ENCODE assay signal across 14 cellular contexts in the genomic region with DNA sequence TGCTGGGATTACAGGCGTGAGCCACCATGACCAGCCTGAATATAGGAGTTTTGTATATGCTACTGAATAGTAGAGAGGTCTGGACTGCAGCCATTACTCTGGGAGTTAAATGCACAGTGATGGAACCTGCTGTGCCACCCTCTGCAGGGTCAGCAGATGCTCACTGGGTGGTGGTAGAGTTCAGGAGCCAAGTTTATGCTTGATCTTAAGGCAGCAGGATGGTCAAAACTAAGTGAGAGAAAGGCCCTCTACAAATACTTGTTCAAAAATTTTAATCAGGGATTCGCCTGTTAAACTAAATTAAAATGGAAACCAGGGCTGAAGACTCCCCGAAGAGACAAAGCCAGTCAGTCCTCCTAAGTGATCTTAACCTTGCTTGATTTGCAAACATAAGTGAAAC. TPM values are rescaled to one million over a fixed set of nuclear protein-coding genes. Genes with fewer than 3 reads are reported as not detected.
DNase-seq lines count a peak whose midpoint lies in the region; ATAC-seq and TF ChIP-seq lines count a peak whose summit lies in the region.
"Had no signal": no experiment of that assay in that cellular context is flagged by ENCODE, and none has a peak within 500 bp of the region (broad histone marks: within the 10 kb centered on the region; RNA-seq: fewer than 3 reads in every experiment).

No MANE protein-coding gene starts in this region.

- H3K36me3 ChIP-seq in HEK293 (ENCODE audit: control insufficient read depth in 2 of 2, insufficient read depth in 1 of 2, low read length in 2 of 2), result no peaks in the 10 kb centered on the region
- H3K36me3 ChIP-seq: ovary, Peyer's patch, spleen had no signal

- POLR2A ChIA-PET in HEK293 (lab: Yijun Ruan, JAX), result no interaction called here

- no peak for ATAC-seq in activated CD8-positive, alpha-beta memory T cell treated with anti-CD3 and anti-CD28 coated beads, Interleukin-2, amount 10 ng/mL, durations not matched to agents 7 days and 5 days
- ATAC-seq in GM21360 (IDR thresholded peaks at IDR 0.05; ENCODE audit: unreplicated experiment), result no peak
- no peak for ATAC-seq in GM18511 (IDR thresholded peaks at IDR 0.05; ENCODE audit: unreplicated experiment)

- DNase-seq in activated CD8-positive, alpha-beta memory T cell treated with anti-CD3 and anti-CD28 coated beads, Interleukin-2, amount 10 ng/mL, durations not matched to agents 7 days and 5 days, result no peak
- DNase-seq in activated CD8-positive, alpha-beta memory T cell treated with anti-CD3 and anti-CD28 coated beads, Interleukin-2, amount 50 U/mL, for 4 hours, result no peak
- DNase-seq in UCSD-AML1 (lab: John Stamatoyannopoulos, UW; ENCODE audit: unreplicated experiment) (peak; percentile 20), nephron progenitor cell (no peak), ACHN (no peak)
- DNase-seq: activated CD4-positive, alpha-beta T cell treated with anti-CD3 and anti-CD28 coated beads for 4 hours; NCI-H1417; ovary; Peyer's patch; spleen; testis had no signal

- peak overlapping the region; percentile 82 for H3K27ac Mint-ChIP-seq in activated CD8-positive, alpha-beta memory T cell treated with anti-CD3 and anti-CD28 coated beads, Interleukin-2, amount 10 ng/mL, durations not matched to agents 7 days and 5 days
- H3K27ac Mint-ChIP-seq in nephron progenitor cell, result peak overlapping the region; percentile 29

- no peaks in the 10 kb centered on the region for H3K27me3 Mint-ChIP-seq in activated CD8-positive, alpha-beta memory T cell treated with anti-CD3 and anti-CD28 coated beads, Interleukin-2, amount 10 ng/mL, durations not matched to agents 7 days and 5 days
- peaks cover 3% of the 10 kb centered on the region for H3K27me3 Mint-ChIP-seq in nephron progenitor cell (ENCODE audit: low read depth, poor library complexity)

- H3K9me3 ChIP-seq in HEK293 (ENCODE audit: control insufficient read depth, insufficient read depth, low read depth, low read length), result no peaks in the 10 kb centered on the region
- H3K9me3 ChIP-seq: ovary, Peyer's patch, spleen, testis had no signal

- H3K4me1 Mint-ChIP-seq in activated CD8-positive, alpha-beta memory T cell treated with anti-CD3 and anti-CD28 coated beads, Interleukin-2, amount 10 ng/mL, durations not matched to agents 7 days and 5 days, result peaks cover 49% of the 10 kb centered on the region
- H3K4me1 Mint-ChIP-seq in nephron progenitor cell, result peaks cover 50% of the 10 kb centered on the region

- no peak overlapping the region for H3K4me3 Mint-ChIP-seq in activated CD8-positive, alpha-beta memory T cell treated with anti-CD3 and anti-CD28 coated beads, Interleukin-2, amount 10 ng/mL, durations not matched to agents 7 days and 5 days
- H3K4me3 Mint-ChIP-seq in nephron progenitor cell, result no peak overlapping the region

- H3K27ac ChIP-seq in HEK293 (ENCODE audit: extremely low read depth, low read depth, low read length), result no peak overlapping the region
- H3K27ac ChIP-seq: ovary, Peyer's patch, testis had no signal

- CTCF ChIA-PET in activated CD8-positive, alpha-beta memory T cell treated with anti-CD3 and anti-CD28 coated beads, Interleukin-2, amount 10 ng/mL, durations not matched to agents 7 days and 5 days (lab: Charles Lee), result interaction anchor here (0.7 to 3.3 kb wide), 5 partner anchors 13 to 563 kb away, joined by 3 to 12 read pairs (median 3); no protein-coding TSS in a partner anchor
- CTCF ChIA-PET in HEK293 (lab: Yijun Ruan, JAX), result interaction anchor here (0.6 kb wide), 1 partner anchor 44 kb away, joined by 4 read pairs; no protein-coding TSS in a partner anchor

- H3K36me3 Mint-ChIP-seq in activated CD8-positive, alpha-beta memory T cell treated with anti-CD3 and anti-CD28 coated beads, Interleukin-2, amount 10 ng/mL, durations not matched to agents 7 days and 5 days, result no peaks in the 10 kb centered on the region
- H3K36me3 Mint-ChIP-seq in nephron progenitor cell (ENCODE audit: low read depth), result no peaks in the 10 kb centered on the region

- in situ Hi-C loops in ACHN (cut with HindIII; ENCODE audit: low pct_ligation_motif_present, low pct_unique_long_range_greater_than_20kb, low sequenced_read_pairs), result no loop called here

- H3K4me1 ChIP-seq in HEK293 (ENCODE audit: control insufficient read depth, insufficient read depth, low read length), result peaks cover 3% of the 10 kb centered on the region; the same call in 1 of the 2 replicates

- no peaks in the 10 kb centered on the region for H3K9me3 Mint-ChIP-seq in activated CD8-positive, alpha-beta memory T cell treated with anti-CD3 and anti-CD28 coated beads, Interleukin-2, amount 10 ng/mL, durations not matched to agents 7 days and 5 days (ENCODE audit: low read depth)
- no peaks in the 10 kb centered on the region for H3K9me3 Mint-ChIP-seq in nephron progenitor cell

- TF ChIP-seq CTCF in HEK293 (tag by site-specific recombination; IDR thresholded peaks at IDR 0.05), result no peak
- no peak for TF ChIP-seq CTCF in nephron progenitor cell (IDR thresholded peaks at IDR 0.05)

- H3K4me3 ChIP-seq in HEK293 (ENCODE audit: low read depth, low read length), result no peak overlapping the region
- H3K4me3 ChIP-seq: ovary, Peyer's patch, spleen, testis had no signal

TF ChIP-seq in HEK293, 187 proteins besides CTCF, POLR2A, EP300 and RAD21:
- TF ChIP-seq ZIC2 (tag by site-specific recombination; IDR thresholded peaks at IDR 0.05), result peak; percentile 47
- TF ChIP-seq ZNF423 (tag by site-specific recombination; IDR thresholded peaks at IDR 0.05), result no peak
- no peak for TF ChIP-seq ZNF311 (tag by site-specific recombination; IDR thresholded peaks at IDR 0.05; ENCODE audit: borderline replicate concordance)
- TF ChIP-seq ZNF24 (tag by site-specific recombination; IDR thresholded peaks at IDR 0.05), result no peak

RNA-seq across cellular contexts. Expression of gene WDFY1, which starts 4.1 kb away (rescaled TPM):
- total RNA-seq in activated CD8-positive, alpha-beta memory T cell treated with anti-CD3 and anti-CD28 coated beads, Interleukin-2, amount 10 ng/mL, durations not matched to agents 7 days and 5 days, result 10 to 100 TPM; 29.2 to 55.0 TPM

RNA-seq across cellular contexts. Expression of gene MRPL44, which starts 8.0 kb away (rescaled TPM):
- 10 to 100 TPM; 30.4 to 34.9 TPM for total RNA-seq in activated CD8-positive, alpha-beta memory T cell treated with anti-CD3 and anti-CD28 coated beads, Interleukin-2, amount 10 ng/mL, durations not matched to agents 7 days and 5 days
